Comparison of ENCODE assay signal across 8 cellular contexts in genomic region chr16:75116081-75116910, GRCh38. TPM values are rescaled to one million over a fixed set of nuclear protein-coding genes. Genes with fewer than 3 reads are reported as not detected.
DNase-seq lines count a peak whose midpoint lies in the region; ATAC-seq, FAIRE-seq and TF ChIP-seq lines count a peak whose summit lies in the region.

LDHD (minus strand) TSS chr16:75116780; CDS start chr16:75116720, 60 bp downstream.

- peaks cover 3% of the 10 kb centered on the region for H4K20me1 ChIP-seq in neural cell (ENCODE audit: insufficient read depth)

- ATAC-seq in HG02852 (IDR thresholded peaks at IDR 0.05; ENCODE audit: unreplicated experiment): no peak
- no peak for ATAC-seq in HG03280 (IDR thresholded peaks at IDR 0.05; ENCODE audit: unreplicated experiment)

- H3K27me3 ChIP-seq in neural cell (ENCODE audit: insufficient read depth, low read depth, low read length): no peaks in the 10 kb centered on the region

- H3K4me1 Mint-ChIP-seq in activated CD4-positive, alpha-beta memory T cell treated with anti-CD3 and anti-CD28 coated beads for 36 hours (ENCODE audit: low read depth): peaks cover 12% of the 10 kb centered on the region

- no peaks in the 10 kb centered on the region for H3K36me3 Mint-ChIP-seq in activated CD4-positive, alpha-beta memory T cell treated with anti-CD3 and anti-CD28 coated beads for 36 hours

- no peak for TF ChIP-seq CTCF in neural cell (IDR thresholded peaks at IDR 0.05; ENCODE audit: poor library complexity, severe bottlenecking)

- no peaks in the 10 kb centered on the region for H3F3A ChIP-seq in neural cell (ENCODE audit: insufficient read depth, low read length, poor library complexity, severe bottlenecking)

- no peak for FAIRE-seq in frontal cortex (lab: Jason Lieb, UNC)

- no peak for TF ChIP-seq RAD21 in neural cell (conservative IDR thresholded peaks at IDR 0.05)

- no peak within 1 kb of the TSS for H2AFZ ChIP-seq in neural cell (ENCODE audit: low read depth, low read length)

- intact Hi-C loops in activated CD4-positive, alpha-beta memory T cell treated with anti-CD3 and anti-CD28 coated beads for 36 hours (cut with micrococcal nuclease): no loop called here

- H3K9me3 Mint-ChIP-seq in activated CD4-positive, alpha-beta memory T cell treated with anti-CD3 and anti-CD28 coated beads for 36 hours: peaks cover 1% of the 10 kb centered on the region

- CTCF ChIA-PET in activated CD4-positive, alpha-beta memory T cell treated with anti-CD3 and anti-CD28 coated beads for 36 hours (lab: Charles Lee): interaction anchor here (3.9 kb wide), 1 partner anchor 118 kb away, joined by 15 read pairs; the partner anchor contains the start of gene ZNRF1

- no peak within 1 kb of the TSS for H3K9ac ChIP-seq in neural cell (ENCODE audit: low read length)

- H3K4me2 ChIP-seq in neural cell (ENCODE audit: low read length): no peak within 1 kb of the TSS

- no peak within 1 kb of the TSS for H3K4me3 ChIP-seq in neural cell (ENCODE audit: low read length)

- H3K4me3 Mint-ChIP-seq in activated CD4-positive, alpha-beta memory T cell treated with anti-CD3 and anti-CD28 coated beads for 36 hours: peak within 1 kb of the TSS; percentile 50

- no peaks in the 10 kb centered on the region for H3K36me3 ChIP-seq in neural cell (ENCODE audit: insufficient read depth, low read length)

- TF ChIP-seq EP300 in neural cell (conservative IDR thresholded peaks at IDR 0.05; ENCODE audit: poor library complexity, severe bottlenecking): no peak

- H3K9me2 ChIP-seq in neural cell (ENCODE audit: insufficient read depth, low read length): no peaks in the 10 kb centered on the region

- no peak within 1 kb of the TSS for H3K27ac ChIP-seq in neural cell (ENCODE audit: low read length)

- H3K27ac Mint-ChIP-seq in activated CD4-positive, alpha-beta memory T cell treated with anti-CD3 and anti-CD28 coated beads for 36 hours: no peak within 1 kb of the TSS

- H3K27me3 Mint-ChIP-seq in activated CD4-positive, alpha-beta memory T cell treated with anti-CD3 and anti-CD28 coated beads for 36 hours: peaks cover 7% of the 10 kb centered on the region

- POLR2A ChIA-PET in activated CD4-positive, alpha-beta memory T cell treated with anti-CD3 and anti-CD28 coated beads for 36 hours (lab: Charles Lee): no interaction called here

- H3K79me2 ChIP-seq in neural cell (replicated peaks; ENCODE audit: insufficient read depth, low read length): no peaks in the 10 kb centered on the region

- DNase-seq in AML-193 (lab: John Stamatoyannopoulos, UW): peak; percentile 17 to 51
- peak; percentile 56 for DNase-seq in HK-2 (ENCODE audit: unreplicated experiment)
- DNase-seq in activated CD4-positive, alpha-beta memory T cell treated with anti-CD3 and anti-CD28 coated beads for 36 hours: peak; percentile 37
- DNase-seq in frontal cortex (ENCODE audit: low spot score in 2 of 2): peak; percentile 80 to 91
- no peak for DNase-seq in activated effector memory CD4-positive, alpha-beta T cell treated with anti-CD3 and anti-CD28 coated beads, Interleukin-2, amount 50 U/mL, for 16 hours

- H3K9me3 ChIP-seq in neural cell (ENCODE audit: low read length): no peaks in the 10 kb centered on the region

TF ChIP-seq in neural cell, 6 proteins besides CTCF, POLR2A, EP300 and RAD21:
- TF ChIP-seq MXI1 (conservative IDR thresholded peaks at IDR 0.05; ENCODE audit: poor library complexity, severe bottlenecking) (no peak), POLR2AphosphoS5 (IDR thresholded peaks at IDR 0.05) (peak; percentile 4)

RNA-seq across cellular contexts. Expression of gene LDHD, which starts in this region (rescaled TPM):
- under 1 TPM; 0.43 to 0.75 TPM for total RNA-seq in activated CD4-positive, alpha-beta memory T cell treated with anti-CD3 and anti-CD28 coated beads for 36 hours
- total RNA-seq in frontal cortex: 2.0 TPM
- 0.18 TPM in 1 of 2 replicates, not detected in the other for polyA plus RNA-seq in neural cell
- not detected in 2 replicates for polyA minus RNA-seq in neural cell

Comparison
In these comparisons a context has a peak if more than half of its experiments do, and no peak if none do; other contexts are left out.
1. Peak in DNase-seq in activated CD4-positive, alpha-beta memory T cell treated with anti-CD3 and anti-CD28 coated beads for 36 hours; RNA of the gene not detected or under 1 TPM.